ENCODE assay signal across 9 cellular contexts in genomic region chr10:100519321-100520051, GRCh38. TPM values are rescaled to one million over a fixed set of nuclear protein-coding genes. Genes with fewer than 3 reads are reported as not detected.
A peak's percentile ranks its signal among the peaks of the same experiment; 100 is the strongest.
DNase-seq lines count a peak whose midpoint lies in the region; ATAC-seq and TF ChIP-seq lines count a peak whose summit lies in the region.
"Had no signal": no experiment of that assay in that cellular context is flagged by ENCODE, and none has a peak within 500 bp of the region (broad histone marks: within the 10 kb centered on the region; RNA-seq: fewer than 3 reads in every experiment).

Gene SEC31B, minus strand, starts transcription at chr10:100519861. Its CDS starts 2,909 bp downstream, at chr10:100516952.

- peaks cover 5% of the 10 kb centered on the region; the same call in 1 of the 2 replicates for H3K4me1 ChIP-seq in GM23338 (ENCODE audit: insufficient read depth)
- H3K4me1 ChIP-seq in right atrium auricular region: peaks cover 0 to 17% of the 10 kb centered on the region in 2 donors
- no peaks in the 10 kb centered on the region for H3K4me1 ChIP-seq in prostate gland (replicated peaks)

- ATAC-seq in GM23338 (peak; percentile 90), HG02981 (IDR thresholded peaks at IDR 0.05; ENCODE audit: unreplicated experiment) (no peak), GM21786 (IDR thresholded peaks at IDR 0.05; ENCODE audit: unreplicated experiment) (no peak)
- ATAC-seq in activated CD4-positive, CD25-positive, alpha-beta regulatory T cell treated with anti-CD3 and anti-CD28 coated beads, Interleukin-2, amount 50 U/mL, for 24 hours: no peak

- peaks cover 20% of the 10 kb centered on the region for H3K27me3 Mint-ChIP-seq in GM23338 (ENCODE audit: insufficient read depth, low read depth, poor library complexity)
- H3K27me3 Mint-ChIP-seq in activated naive CD8-positive, alpha-beta T cell treated with anti-CD3 and anti-CD28 coated beads for 36 hours: no peaks in the 10 kb centered on the region

- TF ChIP-seq POLR2A in prostate gland (IDR thresholded peaks at IDR 0.05): no peak

- peaks cover 5% of the 10 kb centered on the region; the same call in 2 of the 3 replicates for H3K36me3 Mint-ChIP-seq in GM23338 (ENCODE audit: low read depth)
- H3K36me3 Mint-ChIP-seq in activated naive CD8-positive, alpha-beta T cell treated with anti-CD3 and anti-CD28 coated beads for 36 hours: peaks cover 14% of the 10 kb centered on the region

- peak within 1 kb of the TSS; percentile 89 for H3K4me3 Mint-ChIP-seq in GM23338
- H3K4me3 Mint-ChIP-seq in activated naive CD8-positive, alpha-beta T cell treated with anti-CD3 and anti-CD28 coated beads for 36 hours: no peak within 1 kb of the TSS

- no peak within 1 kb of the TSS for H3K27ac Mint-ChIP-seq in GM23338
- no peak within 1 kb of the TSS for H3K27ac Mint-ChIP-seq in activated naive CD8-positive, alpha-beta T cell treated with anti-CD3 and anti-CD28 coated beads for 36 hours

- H4K20me1 ChIP-seq in GM23338 (replicated peaks; ENCODE audit: insufficient read depth): no peaks in the 10 kb centered on the region

- H3K27ac ChIP-seq in GM23338 (ENCODE audit: low read depth): no peak within 1 kb of the TSS
- H3K27ac ChIP-seq in right atrium auricular region: peak within 1 kb of the TSS; percentile 54 to 73
- no peak within 1 kb of the TSS for H3K27ac ChIP-seq in prostate gland
- H3K27ac ChIP-seq: neutrophil had no signal

- H3K79me2 ChIP-seq in GM23338 (replicated peaks; ENCODE audit: insufficient read depth): no peaks in the 10 kb centered on the region

- peak within 1 kb of the TSS; percentile 74 for H3K4me3 ChIP-seq in GM23338
- peak within 1 kb of the TSS; percentile 53 to 58 for H3K4me3 ChIP-seq in right atrium auricular region
- peak within 1 kb of the TSS; percentile 32 to 33 for H3K4me3 ChIP-seq in prostate gland

- H3F3A ChIP-seq in GM23338 (replicated peaks; ENCODE audit: low read depth): 0 out of 2 replicates have a peak, but pooled peaks cover 4% of the 10 kb centered on the region

- peak within 1 kb of the TSS; percentile 89 for H2AFZ ChIP-seq in GM23338

- peak in 1 of 2 experiments; percentile 69; a peak in 2 of 4 replicates for TF ChIP-seq CTCF in GM23338 (conservative IDR thresholded peaks at IDR 0.05; ENCODE audit: low read depth in 2 of 2)
- no peak for TF ChIP-seq CTCF in right atrium auricular region (IDR thresholded peaks at IDR 0.05)
- no peak for TF ChIP-seq CTCF in prostate gland (IDR thresholded peaks at IDR 0.05)

- peak; percentile 76 for DNase-seq in GM23338 (ENCODE audit: low spot score)
- no peak for DNase-seq in activated naive CD8-positive, alpha-beta T cell treated with anti-CD3 and anti-CD28 coated beads for 36 hours
- no peak for DNase-seq in right atrium auricular region (ENCODE audit: low spot score)
- DNase-seq in prostate gland (ENCODE audit: low spot score): no peak
- no peak for DNase-seq in OCI-M2 (lab: John Stamatoyannopoulos, UW; ENCODE audit: unreplicated experiment)

- no peaks in the 10 kb centered on the region; the same call in 2 of the 3 replicates for H3K4me1 Mint-ChIP-seq in GM23338
- H3K4me1 Mint-ChIP-seq in activated naive CD8-positive, alpha-beta T cell treated with anti-CD3 and anti-CD28 coated beads for 36 hours: peaks cover 23% of the 10 kb centered on the region

- intact Hi-C loops in prostate gland (cut with DNase I): loop anchor here (5.0 kb wide), 2 partner anchors 87 to 177 kb away; no protein-coding TSS in a partner anchor

- no peaks in the 10 kb centered on the region for H3K36me3 ChIP-seq in GM23338 (ENCODE audit: insufficient read depth)
- peaks cover 17% of the 10 kb centered on the region for H3K36me3 ChIP-seq in right atrium auricular region
- no peaks in the 10 kb centered on the region for H3K36me3 ChIP-seq in prostate gland

- H3K9me3 ChIP-seq in right atrium auricular region (no peaks in the 10 kb centered on the region), prostate gland (no peaks in the 10 kb centered on the region)
- H3K9me3 ChIP-seq: neutrophil had no signal

- H3K4me2 ChIP-seq in GM23338: peak within 1 kb of the TSS; percentile 94

- H3K9me2 ChIP-seq in GM23338 (ENCODE audit: insufficient read depth): no peaks in the 10 kb centered on the region

- peaks cover 22% of the 10 kb centered on the region for H3K27me3 ChIP-seq in GM23338 (ENCODE audit: insufficient read depth)
- H3K27me3 ChIP-seq in right atrium auricular region: no peaks in the 10 kb centered on the region
- H3K27me3 ChIP-seq in prostate gland (replicated peaks; ENCODE audit: insufficient read depth): no peaks in the 10 kb centered on the region

- no peaks in the 10 kb centered on the region for H3K9me3 Mint-ChIP-seq in GM23338
- H3K9me3 Mint-ChIP-seq in activated naive CD8-positive, alpha-beta T cell treated with anti-CD3 and anti-CD28 coated beads for 36 hours: no peaks in the 10 kb centered on the region

- 14% methylated on average over 70 of the region's 72 CpGs for WGBS in prostate gland

TF ChIP-seq in GM23338, 12 proteins besides CTCF, POLR2A, EP300 and RAD21:
- no peak for TF ChIP-seq NANOG (IDR thresholded peaks at IDR 0.05; ENCODE audit: borderline replicate concordance)
- TF ChIP-seq EZH2phosphoT487 (IDR thresholded peaks at IDR 0.05; ENCODE audit: unreplicated experiment): no peak
- no peak for TF ChIP-seq ZNF114 (CRISPR knock-in tag; IDR thresholded peaks at IDR 0.05)
- no peak for TF ChIP-seq REST (IDR thresholded peaks at IDR 0.05; ENCODE audit: unreplicated experiment)
- TF ChIP-seq ZNF331 (CRISPR knock-in tag; IDR thresholded peaks at IDR 0.05; ENCODE audit: low read depth): no peak
- TF ChIP-seq POLR2AphosphoS5 (IDR thresholded peaks at IDR 0.05; ENCODE audit: low read depth): no peak; the same call in 1 of the 2 replicates

RNA-seq across cellular contexts. Expression of gene SEC31B, which starts in this region (rescaled TPM):
- total RNA-seq in GM23338 (2014; rRNA removed; shearing (Covaris generic)): 5.8 and 6.7 TPM in 2 replicates
- polyA plus RNA-seq in GM23338 (2016; fragmentation: Nextera tagmentation; extraction: Ambion mirVana): 2.9 TPM in 2 replicates
- 10 to 100 TPM; 14.6 to 17.5 TPM for total RNA-seq in activated naive CD8-positive, alpha-beta T cell treated with anti-CD3 and anti-CD28 coated beads for 36 hours
- 1 to 10 TPM; 2.0 to 4.5 TPM for total RNA-seq in right atrium auricular region
- 10 to 100 TPM; 10.5 to 17.3 TPM for total RNA-seq in prostate gland

Comparison
In these comparisons a context has a peak if more than half of its experiments do, and no peak if none do; other contexts are left out.
1. H3K27ac ChIP-seq: peak in right atrium auricular region (2 of 2); none in GM23338 (single experiment) and prostate gland (0 of 2).
2. Peak in every context shown above with its lines, with median percentiles within 50 percentile points of each other: H3K4me3 ChIP-seq.